ENCODE assay signal across 8 cellular contexts in genomic region chr19:21020298-21021227, GRCh38. TPM values are rescaled to one million over a fixed set of nuclear protein-coding genes. Genes with fewer than 3 reads are reported as not detected.
A peak's percentile ranks its signal among the peaks of the same experiment; 100 is the strongest.
DNase-seq lines count a peak whose midpoint lies in the region; ATAC-seq and TF ChIP-seq lines count a peak whose summit lies in the region.

Gene ZNF430 (plus strand): TSS chr19:21020657. CDS start chr19:21020801, 144 bp downstream.

- ATAC-seq in GM21717 (IDR thresholded peaks at IDR 0.05; ENCODE audit: unreplicated experiment) = peak; percentile 95
- ATAC-seq in Panc1 = peak; percentile 99
- peak; percentile 93 to 96 for ATAC-seq in activated T-cell treated with anti-CD3 and anti-CD28 coated beads, Interleukin-2, amount 50 U/mL, for 4 hours

- WGBS in esophagus muscularis mucosa = 7% methylated on average over 21 of the region's 44 CpGs

- H3K4me3 Mint-ChIP-seq in activated T-cell treated with anti-CD3 and anti-CD28 coated beads, Interleukin-2, amount 50 U/mL, for 4 hours = peak within 1 kb of the TSS; percentile 100

- H3K4me1 ChIP-seq in Panc1 (ENCODE audit: control insufficient read depth, insufficient read depth, low read length) (peaks cover 9% of the 10 kb centered on the region; the same call in 1 of the 2 replicates), esophagus muscularis mucosa (peaks cover 8 to 20% (median 15%) of the 10 kb centered on the region in 4 donors), muscle layer of duodenum (ENCODE audit: control insufficient read depth in 1 of 2, insufficient read depth in 2 of 2, low read length in 2 of 2) (peaks cover 0 to 8% of the 10 kb centered on the region in 2 donors)

- peaks cover 47% of the 10 kb centered on the region for H3K4me1 Mint-ChIP-seq in activated T-cell treated with anti-CD3 and anti-CD28 coated beads, Interleukin-2, amount 50 U/mL, for 4 hours (ENCODE audit: low read depth)

- CTCF ChIA-PET in Panc1 (lab: Charles Lee) = no interaction called here

- intact Hi-C loops in Panc1 (cut with micrococcal nuclease; ENCODE audit: unreplicated experiment) (no loop called here), esophagus muscularis mucosa (cut with DNase I) (loop anchor here (10.0 kb wide), 2 partner anchors 124 to 366 kb away; partner anchors contain the start of gene ZNF431)

- no peak for TF ChIP-seq POLR2A in esophagus muscularis mucosa (IDR thresholded peaks at IDR 0.05; ENCODE audit: low read depth)

- DNase-seq in DMS153 treated with DMSO at 0.1 percent for 48 hours (lab: John Stamatoyannopoulos, UW; ENCODE audit: unreplicated experiment) (peak; percentile 76), KG1 (lab: John Stamatoyannopoulos, UW) (peak; percentile 94), Panc1 (ENCODE audit: low read depth, low spot score) (peak; percentile 73), esophagus muscularis mucosa (ENCODE audit: extremely low spot score) (peak; percentile 99)
- DNase-seq in activated T-cell treated with anti-CD3 and anti-CD28 coated beads, Interleukin-2, amount 50 U/mL, for 4 hours = peak; percentile 88
- peak; percentile 86 to 93 for DNase-seq in stimulated activated CD8-positive, alpha-beta memory T cell treated with anti-CD3 and anti-CD28 coated beads, Interleukin-7, amount 100 ng/mL, for 4 hours (ENCODE audit: low read depth in 2 of 2)

- BruUV-seq in Panc1 (replicated peaks; lab: Mats Ljungman, UMichigan) = TSS peak; percentile 79

- H3K9me3 ChIP-seq in Panc1 (ENCODE audit: control insufficient read depth, insufficient read depth, low read depth, low read length) (no peaks in the 10 kb centered on the region), esophagus muscularis mucosa (no peaks in the 10 kb centered on the region), muscle layer of duodenum (ENCODE audit: control insufficient read depth in 1 of 2, low read length in 2 of 2) (no peaks in the 10 kb centered on the region)

- TF ChIP-seq CTCF in Panc1 (IDR thresholded peaks at IDR 0.05) = no peak
- TF ChIP-seq CTCF in esophagus muscularis mucosa (IDR thresholded peaks at IDR 0.05) = no peak

- no peaks in the 10 kb centered on the region for H3K36me3 ChIP-seq in Panc1 (ENCODE audit: control insufficient read depth, insufficient read depth, low read length)
- peaks cover 0 to 29% (median 11%) of the 10 kb centered on the region in 4 donors for H3K36me3 ChIP-seq in esophagus muscularis mucosa
- H3K36me3 ChIP-seq in muscle layer of duodenum (ENCODE audit: control insufficient read depth in 1 of 2, insufficient read depth in 2 of 2, low read length in 2 of 2) = peaks cover 0 to 14% of the 10 kb centered on the region in 2 donors

- in situ Hi-C loops in Panc1 (cut with HindIII; ENCODE audit: low pct_unique_long_range_greater_than_20kb, low sequenced_read_pairs) = no loop called here

- peaks cover 19% of the 10 kb centered on the region for H3K36me3 Mint-ChIP-seq in activated T-cell treated with anti-CD3 and anti-CD28 coated beads, Interleukin-2, amount 50 U/mL, for 4 hours (ENCODE audit: insufficient read depth)

- H3K27me3 ChIP-seq in Panc1 (ENCODE audit: control insufficient read depth, insufficient read depth, low read length) = no peaks in the 10 kb centered on the region
- no peaks in the 10 kb centered on the region for H3K27me3 ChIP-seq in esophagus muscularis mucosa
- H3K27me3 ChIP-seq in muscle layer of duodenum (ENCODE audit: low read depth, low read length) = no peaks in the 10 kb centered on the region

- peak within 1 kb of the TSS; percentile 85 for H3K4me3 ChIP-seq in Panc1 (ENCODE audit: low read depth in 2 of 2, low read length in 2 of 2)
- H3K4me3 ChIP-seq in esophagus muscularis mucosa = peak within 1 kb of the TSS; percentile 72 to 84 (median 80)
- H3K4me3 ChIP-seq in muscle layer of duodenum (ENCODE audit: low read depth in 1 of 2, low read length in 2 of 2) = peak within 1 kb of the TSS; percentile 88 to 95

- H3K27ac ChIP-seq in Panc1 (ENCODE audit: low read length) = peak within 1 kb of the TSS; percentile 79
- peak within 1 kb of the TSS; percentile 87 to 92 (median 88) for H3K27ac ChIP-seq in esophagus muscularis mucosa (replicated peaks in 1 of 4)
- H3K27ac ChIP-seq in muscle layer of duodenum (ENCODE audit: low read length) = peak within 1 kb of the TSS; percentile 79

- H3K27me3 Mint-ChIP-seq in activated T-cell treated with anti-CD3 and anti-CD28 coated beads, Interleukin-2, amount 50 U/mL, for 4 hours (ENCODE audit: low read depth) = no peaks in the 10 kb centered on the region

- no peak for TF ChIP-seq EP300 in esophagus muscularis mucosa (IDR thresholded peaks at IDR 0.05)

- POLR2A ChIA-PET in Panc1 (lab: Charles Lee) = interaction anchor here (0.5 kb wide), 1 partner anchor 96 kb away, joined by 3 read pairs; no protein-coding TSS in a partner anchor

- no peaks in the 10 kb centered on the region for H3K9me3 Mint-ChIP-seq in activated T-cell treated with anti-CD3 and anti-CD28 coated beads, Interleukin-2, amount 50 U/mL, for 4 hours

RNA-seq across cellular contexts. Expression of gene ZNF430, which starts in this region (rescaled TPM):
- total RNA-seq in Panc1 (2021; ENCODE audit: unreplicated experiment) (6.4 TPM), esophagus muscularis mucosa (10 to 100 TPM in 1 of 4 donors, 1 to 10 TPM in 3; 4.5 to 11.2 (median 6.3) TPM)
- 1.8 TPM for polyA plus RNA-seq in Panc1 (2012; ENCODE audit: insufficient read length)
- 10 to 100 TPM; 12.2 to 17.9 (median 16.6) TPM for total RNA-seq in activated T-cell treated with anti-CD3 and anti-CD28 coated beads, Interleukin-2, amount 50 U/mL, for 4 hours

Comparison
In these comparisons a context has a peak if more than half of its experiments do, and no peak if none do; other contexts are left out.
1. Peak in every context shown above with its lines: DNase-seq, ATAC-seq, H3K4me3 ChIP-seq and H3K27ac ChIP-seq.